Comparison of ENCODE assay signal across 17 cellular contexts in genomic region chr4:7322166-7322991, GRCh38.
DNase-seq lines count a peak whose midpoint lies in the region; ATAC-seq and TF ChIP-seq lines count a peak whose summit lies in the region.
"Had no signal": no experiment of that assay in that cellular context is flagged by ENCODE, and none has a peak within 500 bp of the region (broad histone marks: within the 10 kb centered on the region; RNA-seq: fewer than 3 reads in every experiment).

No MANE protein-coding gene starts in this region.

- DNase-seq in WTC11 (ENCODE audit: low spot score) (no peak), dorsolateral prefrontal cortex (peak in 4 of 10 donors; percentile 29 to 71 (median 70)), medulla oblongata (ENCODE audit: extremely low spot score) (peak; percentile 74), substantia nigra (lab: John Stamatoyannopoulos, UW) (peak in 31 of 49 donors; percentile 33 to 79 (median 61))
- no peak for DNase-seq in stimulated activated CD4-positive, alpha-beta T cell treated with anti-CD3 and anti-CD28 coated beads, Interleukin-2, amount 100 ng/mL, for 24 hours
- no peak for DNase-seq in activated CD4-positive, alpha-beta T cell treated with anti-CD3 and anti-CD28 coated beads, Interleukin-2, amount 50 U/mL, for 48 hours
- no peak for DNase-seq in activated naive CD4-positive, alpha-beta T cell treated with anti-CD3 and anti-CD28 coated beads, Interleukin-2, amount 50 U/mL, for 72 hours (ENCODE audit: low spot score in 2 of 2)
- DNase-seq: activated CD4-positive, alpha-beta T cell treated with anti-CD3 and anti-CD28 coated beads, Interleukin-2, amount 50 U/mL, for 4 hours; activated naive CD8-positive, alpha-beta T cell treated with anti-CD3 and anti-CD28 coated beads, Interleukin-2, amount 50 U/mL, for 24 hours; activated T-cell treated with anti-CD3 and anti-CD28 coated beads, Interleukin-2, amount 50 U/mL, for 4 hours; kidney glomerular epithelial cell; NCI-H1417 treated with DMSO at 0.1 percent for 48 hours; NCI-H446 had no signal

- peaks cover 8% of the 10 kb centered on the region for H3K9me3 Mint-ChIP-seq in WTC11
- H3K9me3 Mint-ChIP-seq in activated naive CD4-positive, alpha-beta T cell treated with anti-CD3 and anti-CD28 coated beads, Interleukin-2, amount 50 U/mL, for 72 hours: peaks cover 12 to 13% of the 10 kb centered on the region in 2 donors

- TF ChIP-seq CTCF in WTC11 (IDR thresholded peaks at IDR 0.05): no peak
- peak in 5 of 56 donors; percentile 7 to 34 (median 9) for TF ChIP-seq CTCF in dorsolateral prefrontal cortex (IDR thresholded peaks at IDR 0.05 in 54 of 56, conservative IDR thresholded peaks at IDR 0.05 in 2 of 56; ENCODE audit: low read depth in 1 of 56, partially characterized antibody in 56 of 56)

- peaks cover 6% of the 10 kb centered on the region for H3K36me3 Mint-ChIP-seq in WTC11
- peaks cover 0 to 5% of the 10 kb centered on the region in 2 donors for H3K36me3 Mint-ChIP-seq in activated naive CD4-positive, alpha-beta T cell treated with anti-CD3 and anti-CD28 coated beads, Interleukin-2, amount 50 U/mL, for 72 hours

- intact Hi-C loops in dorsolateral prefrontal cortex (cut with DNase I): loop anchor here in 1 of 2 donors (10.0 kb wide), 1 partner anchor 482 kb away; no protein-coding TSS in a partner anchor

- CTCF ChIA-PET in WTC11 (lab: Charles Lee): interaction anchor here (0.7 to 1.6 kb wide), 3 partner anchors 13 to 204 kb away, joined by 3 to 5 read pairs (median 3); no protein-coding TSS in a partner anchor

- H3K27me3 Mint-ChIP-seq in WTC11 (ENCODE audit: low read depth): no peaks in the 10 kb centered on the region

- no peaks in the 10 kb centered on the region for H3K27me3 ChIP-seq in dorsolateral prefrontal cortex

- H3K27ac ChIP-seq in dorsolateral prefrontal cortex (peak overlapping the region in 54 of 59 donors; percentile 1 to 94 (median 78)), substantia nigra (ENCODE audit: low read depth, low read length, poor library complexity, severe bottlenecking) (peak overlapping the region; percentile 96)
- H3K27ac ChIP-seq: coronary artery, epithelial cell of prostate, suprapubic skin had no signal

- H3K4me3 ChIP-seq in dorsolateral prefrontal cortex: peak overlapping the region in 1 of 59 donors; percentile 13
- H3K4me3 ChIP-seq: coronary artery, K562, suprapubic skin had no signal

- peak; percentile 54 for ATAC-seq in WTC11
- ATAC-seq in activated naive CD4-positive, alpha-beta T cell treated with anti-CD3 and anti-CD28 coated beads, Interleukin-2, amount 50 U/mL, for 72 hours: no peak
- ATAC-seq: activated naive CD8-positive, alpha-beta T cell treated with anti-CD3 and anti-CD28 coated beads, Interleukin-2, amount 50 U/mL, for 24 hours; activated T-cell treated with anti-CD3 and anti-CD28 coated beads, Interleukin-2, amount 50 U/mL, for 4 hours; K562 had no signal

- peak overlapping the region; percentile 78 for H3K27ac Mint-ChIP-seq in WTC11
- no peak overlapping the region for H3K27ac Mint-ChIP-seq in activated naive CD4-positive, alpha-beta T cell treated with anti-CD3 and anti-CD28 coated beads, Interleukin-2, amount 50 U/mL, for 72 hours
- H3K27ac Mint-ChIP-seq: activated naive CD8-positive, alpha-beta T cell treated with anti-CD3 and anti-CD28 coated beads, Interleukin-2, amount 50 U/mL, for 24 hours had no signal

- peaks cover 12% of the 10 kb centered on the region for H3K4me1 Mint-ChIP-seq in WTC11

- H3K4me3 Mint-ChIP-seq in WTC11: no peak overlapping the region
- H3K4me3 Mint-ChIP-seq: activated naive CD8-positive, alpha-beta T cell treated with anti-CD3 and anti-CD28 coated beads, Interleukin-2, amount 50 U/mL, for 24 hours; activated T-cell treated with anti-CD3 and anti-CD28 coated beads, Interleukin-2, amount 50 U/mL, for 4 hours had no signal

- POLR2A ChIA-PET in WTC11 (lab: Charles Lee): no interaction called here

TF ChIP-seq in WTC11, 78 proteins besides CTCF, POLR2A, EP300 and RAD21:
- TF ChIP-seq ATF1 (CRISPR knock-in tag; IDR thresholded peaks at IDR 0.05) (no peak), MXD4 (CRISPR knock-in tag; IDR thresholded peaks at IDR 0.05; ENCODE audit: borderline replicate concordance) (no peak), RORB (CRISPR knock-in tag; IDR thresholded peaks at IDR 0.05) (no peak), AFF4 (CRISPR knock-in tag; IDR thresholded peaks at IDR 0.05; ENCODE audit: borderline replicate concordance) (no peak), JAZF1 (CRISPR knock-in tag; IDR thresholded peaks at IDR 0.05) (no peak), HMGXB4 (CRISPR knock-in tag; IDR thresholded peaks at IDR 0.05) (no peak), MYBL2 (CRISPR knock-in tag; IDR thresholded peaks at IDR 0.05) (no peak), GABPB1 (CRISPR knock-in tag; IDR thresholded peaks at IDR 0.05) (no peak), CREB1 (CRISPR knock-in tag; IDR thresholded peaks at IDR 0.05) (no peak), ZNF423 (CRISPR knock-in tag; IDR thresholded peaks at IDR 0.05) (no peak)

Comparison
In these comparisons a context has a peak if more than half of its experiments do, and no peak if none do; other contexts are left out.
1. DNase-seq: peak in medulla oblongata (single experiment) and substantia nigra (31 of 49); none in WTC11 (single experiment), stimulated activated CD4-positive, alpha-beta T cell treated with anti-CD3 and anti-CD28 coated beads, Interleukin-2, amount 100 ng/mL, for 24 hours (0 of 2), activated CD4-positive, alpha-beta T cell treated with anti-CD3 and anti-CD28 coated beads, Interleukin-2, amount 50 U/mL, for 48 hours (0 of 2) and activated naive CD4-positive, alpha-beta T cell treated with anti-CD3 and anti-CD28 coated beads, Interleukin-2, amount 50 U/mL, for 72 hours (0 of 2).